ENCODE assay signal across 20 cellular contexts in the genomic region with DNA sequence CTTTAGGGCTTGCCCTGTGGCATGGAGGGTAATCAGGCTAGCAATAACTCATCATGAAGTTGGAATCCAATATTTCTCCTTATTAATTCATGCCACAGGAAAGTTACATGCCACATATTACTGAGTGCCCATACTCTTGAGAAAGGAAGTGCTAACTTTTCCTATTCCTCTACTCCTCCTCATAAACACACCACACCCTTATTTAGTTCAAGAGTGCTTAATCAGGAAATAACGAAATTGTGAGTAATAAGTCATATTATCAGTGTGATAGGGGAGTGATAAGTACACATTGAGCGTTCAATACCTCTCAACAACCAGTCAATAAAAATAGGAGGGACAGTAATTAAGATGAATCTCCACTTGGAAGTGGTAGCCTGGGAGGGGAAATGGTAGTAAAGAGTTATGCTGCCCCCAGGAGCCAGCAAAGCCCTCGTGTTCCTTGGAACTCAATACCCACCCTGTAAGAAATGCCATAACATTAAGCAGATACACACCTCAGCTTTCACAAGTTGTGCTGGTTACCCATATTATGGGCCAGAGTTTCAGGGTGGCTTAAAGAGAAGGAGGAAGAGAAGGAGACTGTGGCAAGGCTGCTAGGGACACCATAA.
DNase-seq lines count a peak whose midpoint lies in the region; FAIRE-seq and TF ChIP-seq lines count a peak whose summit lies in the region.
"Had no signal": no experiment of that assay in that cellular context is flagged by ENCODE, and none has a peak within 500 bp of the region (broad histone marks: within the 10 kb centered on the region; RNA-seq: fewer than 3 reads in every experiment).

No MANE protein-coding gene starts in this region.

- FAIRE-seq in HTR-8/SVneo (lab: Jason Lieb, UNC) = no peak
- FAIRE-seq in GM12892 (lab: Jason Lieb, UNC) = no peak
- FAIRE-seq: colon, endometrium had no signal

- H3K36me3 ChIP-seq in H7 (replicated peaks; ENCODE audit: control insufficient read depth, insufficient read depth, low read length) (no peaks in the 10 kb centered on the region), Peyer's patch (no peaks in the 10 kb centered on the region)
- H3K36me3 ChIP-seq: neutrophil, tibial artery, WERI-Rb-1 had no signal

- peak overlapping the region in 3 of 4 donors; percentile 42 to 63 (median 63) for H3K27ac ChIP-seq in Peyer's patch
- H3K27ac ChIP-seq: neutrophil, RWPE1, tibial artery, WERI-Rb-1 had no signal

- peaks cover 0 to 37% (median 0%) of the 10 kb centered on the region in 4 donors for H3K4me1 ChIP-seq in Peyer's patch
- H3K4me1 ChIP-seq: tibial artery had no signal

- peak; percentile 20 for DNase-seq in H7
- DNase-seq in Peyer's patch = peak in 2 of 3 donors; percentile 55 to 56
- DNase-seq in epithelial cell of esophagus (ENCODE audit: low read depth) = peak; percentile 15
- no peak for DNase-seq in retinal pigment epithelial cell (ENCODE audit: low read depth)
- DNase-seq in HTR-8/SVneo (ENCODE audit: insufficient read length, low spot score) = no peak
- no peak for DNase-seq in NCI-H1417 (lab: John Stamatoyannopoulos, UW)
- no peak for DNase-seq in GM12892 (ENCODE audit: insufficient read length)
- no peak for DNase-seq in foreskin melanocyte
- DNase-seq: activated CD4-positive, alpha-beta T cell treated with anti-CD3 and anti-CD28 coated beads, Interleukin-2, amount 50 U/mL, for 4 hours; activated CD8-positive, alpha-beta memory T cell treated with anti-CD3 and anti-CD28 coated beads, Interleukin-2, amount 50 U/mL, for 48 hours; CD8-positive, alpha-beta memory T cell; NCI-H1105 treated with DMSO at 0.1 percent for 48 hours; NCI-H510A treated with DMSO at 0.1 percent for 48 hours; stimulated activated CD4-positive, alpha-beta T cell treated with anti-CD3 and anti-CD28 coated beads, Interleukin-4, amount 100 ng/mL, for 24 hours; tibial artery; WERI-Rb-1 had no signal

- peak in 1 of 2 donors; percentile 19 for TF ChIP-seq POLR2A in Peyer's patch (IDR thresholded peaks at IDR 0.05)
- no peak for TF ChIP-seq POLR2A in GM12892 (IDR thresholded peaks at IDR 0.05; ENCODE audit: low read depth, low read length)

- H3K4me3 ChIP-seq in H7 (ENCODE audit: insufficient read depth, low read depth, low read length) = no peak overlapping the region
- no peak overlapping the region for H3K4me3 ChIP-seq in Peyer's patch
- H3K4me3 ChIP-seq in epithelial cell of esophagus (ENCODE audit: low read length) = no peak overlapping the region
- no peak overlapping the region for H3K4me3 ChIP-seq in retinal pigment epithelial cell (ENCODE audit: low read length)
- H3K4me3 ChIP-seq: tibial artery had no signal

- H3K9me3 ChIP-seq in Peyer's patch = no peaks in the 10 kb centered on the region
- H3K9me3 ChIP-seq: neutrophil, tibial artery had no signal

- H3K27me3 ChIP-seq in H7 (ENCODE audit: control insufficient read depth, insufficient read depth, low read length) (no peaks in the 10 kb centered on the region), Peyer's patch (no peaks in the 10 kb centered on the region)
- H3K27me3 ChIP-seq: neutrophil, tibial artery had no signal

- TF ChIP-seq CTCF in Peyer's patch (IDR thresholded peaks at IDR 0.05) (peak in 3 of 6 experiments; percentile 34 to 57 (median 37)), epithelial cell of esophagus (IDR thresholded peaks at IDR 0.05; ENCODE audit: insufficient read depth, low read depth, low read length, missing control alignments) (no peak), retinal pigment epithelial cell (conservative IDR thresholded peaks at IDR 0.05; ENCODE audit: low read depth, low read length) (peak; percentile 4)

Comparison
In these comparisons a context has a peak if more than half of its experiments do, and no peak if none do; other contexts are left out.
1. DNase-seq: peak in H7 (single experiment), Peyer's patch (2 of 3) and epithelial cell of esophagus (single experiment); none in retinal pigment epithelial cell (single experiment), HTR-8/SVneo (single experiment), NCI-H1417 (0 of 3), GM12892 (single experiment) and foreskin melanocyte (single experiment).